18 cellular contexts compared by ENCODE assay signal in the genomic region with DNA sequence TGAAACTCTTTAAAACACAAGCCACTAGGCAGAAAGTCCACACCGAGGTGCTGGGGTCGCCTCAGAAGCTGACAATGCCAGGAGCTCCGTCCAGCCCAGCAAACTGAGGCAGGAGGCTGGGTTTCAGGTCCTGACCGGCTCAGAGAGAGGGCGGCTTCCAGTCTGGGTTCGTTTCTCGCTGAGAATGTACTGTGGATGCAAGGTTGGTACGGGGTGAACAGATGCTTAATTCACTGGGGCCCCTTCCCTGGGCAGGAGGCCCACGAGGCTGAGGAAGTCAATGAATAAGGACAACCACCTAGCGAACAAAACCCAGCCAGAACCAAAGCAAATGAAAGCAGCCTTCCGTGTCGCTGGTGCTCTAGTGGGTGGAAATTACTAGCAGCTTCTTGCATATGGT.
A peak's percentile ranks its signal among the peaks of the same experiment; 100 is the strongest.
DNase-seq lines count a peak whose midpoint lies in the region; ATAC-seq and TF ChIP-seq lines count a peak whose summit lies in the region.
"Had no signal": no experiment of that assay in that cellular context is flagged by ENCODE, and none has a peak within 500 bp of the region (broad histone marks: within the 10 kb centered on the region; RNA-seq: fewer than 3 reads in every experiment).

No MANE protein-coding gene starts in this region.

- no peak for TF ChIP-seq POLR2A in esophagus squamous epithelium (IDR thresholded peaks at IDR 0.05)

- no peaks in the 10 kb centered on the region for H3K36me3 Mint-ChIP-seq in activated B cell treated with CpG ODN at 0.5 μM for 24 hours (ENCODE audit: low read depth)
- no peaks in the 10 kb centered on the region for H3K36me3 Mint-ChIP-seq in naive thymus-derived CD8-positive, alpha-beta T cell

- POLR2A ChIA-PET in activated B cell treated with CpG ODN at 0.5 μM for 24 hours (lab: Charles Lee) = no interaction called here
- POLR2A ChIA-PET in naive thymus-derived CD8-positive, alpha-beta T cell (lab: Charles Lee) = no interaction called here

- H3K27ac Mint-ChIP-seq in activated B cell treated with CpG ODN at 0.5 μM for 24 hours = no peak overlapping the region
- H3K27ac Mint-ChIP-seq in naive thymus-derived CD8-positive, alpha-beta T cell = peak overlapping the region in 7 of 10 donors; percentile 8 to 80 (median 63)
- H3K27ac Mint-ChIP-seq: activated CD8-positive, alpha-beta T cell treated with anti-CD3 and anti-CD28 coated beads, Interleukin-2, amount 10 ng/mL, durations not matched to agents 7 days and 5 days had no signal

- H3K4me1 ChIP-seq in right atrium auricular region = no peaks in the 10 kb centered on the region
- no peaks in the 10 kb centered on the region for H3K4me1 ChIP-seq in left ventricle myocardium inferior
- H3K4me1 ChIP-seq in esophagus squamous epithelium = no peaks in the 10 kb centered on the region
- H3K4me1 ChIP-seq: BE2C, uterus had no signal

- no peaks in the 10 kb centered on the region for H3K9me3 ChIP-seq in right atrium auricular region
- no peaks in the 10 kb centered on the region for H3K9me3 ChIP-seq in left ventricle myocardium inferior (replicated peaks)
- H3K9me3 ChIP-seq in esophagus squamous epithelium = no peaks in the 10 kb centered on the region
- H3K9me3 ChIP-seq: BE2C, mucosa of descending colon, uterus had no signal

- peaks cover 16% of the 10 kb centered on the region for H3K4me1 Mint-ChIP-seq in activated B cell treated with CpG ODN at 0.5 μM for 24 hours
- H3K4me1 Mint-ChIP-seq in naive thymus-derived CD8-positive, alpha-beta T cell = peaks cover 3 to 13% (median 10%) of the 10 kb centered on the region in 4 donors

- H3K27me3 Mint-ChIP-seq in activated B cell treated with CpG ODN at 0.5 μM for 24 hours = no peaks in the 10 kb centered on the region
- H3K27me3 Mint-ChIP-seq in naive thymus-derived CD8-positive, alpha-beta T cell = no peaks in the 10 kb centered on the region

- peak; percentile 52 for DNase-seq in right atrium auricular region (ENCODE audit: low spot score)
- no peak for DNase-seq in left ventricle myocardium inferior
- DNase-seq in activated B cell treated with CpG ODN at 0.5 μM for 24 hours = no peak
- DNase-seq in naive thymus-derived CD8-positive, alpha-beta T cell = no peak
- no peak for DNase-seq in retina
- DNase-seq in esophagus squamous epithelium (lab: John Stamatoyannopoulos, UW) = no peak
- DNase-seq: BE2C, erythroblast, GM23248, left cardiac atrium, mucosa of descending colon, NCI-H1436, RPMI8226 had no signal

- no peak for TF ChIP-seq CTCF in right atrium auricular region (IDR thresholded peaks at IDR 0.05)
- TF ChIP-seq CTCF in left ventricle myocardium inferior (IDR thresholded peaks at IDR 0.05; ENCODE audit: borderline replicate concordance) = no peak
- TF ChIP-seq CTCF in activated B cell treated with CpG ODN at 0.5 μM for 24 hours (IDR thresholded peaks at IDR 0.05) = no peak
- no peak for TF ChIP-seq CTCF in esophagus squamous epithelium (IDR thresholded peaks at IDR 0.05)

- no peak overlapping the region for H3K27ac ChIP-seq in right atrium auricular region
- no peak overlapping the region for H3K27ac ChIP-seq in left ventricle myocardium inferior (replicated peaks)
- H3K27ac ChIP-seq in esophagus squamous epithelium = no peak overlapping the region
- H3K27ac ChIP-seq: GM23248, uterus, VCaP had no signal

- intact Hi-C loops in left ventricle myocardium inferior (cut with micrococcal nuclease) = no loop called here
- intact Hi-C loops in activated B cell treated with CpG ODN at 0.5 μM for 24 hours (cut with micrococcal nuclease) = no loop called here
- intact Hi-C loops in esophagus squamous epithelium (cut with DNase I) = no loop called here

- ATAC-seq in activated B cell treated with CpG ODN at 0.5 μM for 24 hours (ENCODE audit: low read depth) (peak; percentile 21), HG03045 (IDR thresholded peaks at IDR 0.05; ENCODE audit: unreplicated experiment) (no peak)
- ATAC-seq in naive thymus-derived CD8-positive, alpha-beta T cell = peak; percentile 9 to 16
- ATAC-seq: left cardiac atrium, mucosa of descending colon had no signal

- WGBS in esophagus squamous epithelium, 2 donors = 63 to 77% methylated on average over 4 to 11 of the region's 12 CpGs

- H3K4me3 ChIP-seq in right atrium auricular region (no peak overlapping the region), left ventricle myocardium inferior (no peak overlapping the region), esophagus squamous epithelium (no peak overlapping the region)
- H3K4me3 ChIP-seq: GM23248, mucosa of descending colon, uterus had no signal

- no peaks in the 10 kb centered on the region for H3K27me3 ChIP-seq in right atrium auricular region
- H3K27me3 ChIP-seq in left ventricle myocardium inferior (ENCODE audit: low read depth) = peaks cover 8% of the 10 kb centered on the region
- peaks cover 0 to 10% (median 0%) of the 10 kb centered on the region in 4 donors for H3K27me3 ChIP-seq in esophagus squamous epithelium
- H3K27me3 ChIP-seq: BE2C, uterus had no signal

- H3K36me3 ChIP-seq in right atrium auricular region (no peaks in the 10 kb centered on the region), left ventricle myocardium inferior (no peaks in the 10 kb centered on the region), esophagus squamous epithelium (no peaks in the 10 kb centered on the region)
- H3K36me3 ChIP-seq: BE2C, uterus had no signal

- CTCF ChIA-PET in activated B cell treated with CpG ODN at 0.5 μM for 24 hours (lab: Charles Lee) = no interaction called here

- H3K4me3 Mint-ChIP-seq in activated B cell treated with CpG ODN at 0.5 μM for 24 hours = no peak overlapping the region
- no peak overlapping the region for H3K4me3 Mint-ChIP-seq in naive thymus-derived CD8-positive, alpha-beta T cell
- H3K4me3 Mint-ChIP-seq: activated CD8-positive, alpha-beta T cell treated with anti-CD3 and anti-CD28 coated beads, Interleukin-2, amount 10 ng/mL, durations not matched to agents 7 days and 5 days; activated T-cell treated with anti-CD3 and anti-CD28 coated beads, Interleukin-2, amount 50 U/mL, for 72 hours had no signal

- H3K9me3 Mint-ChIP-seq in activated B cell treated with CpG ODN at 0.5 μM for 24 hours = no peaks in the 10 kb centered on the region
- no peaks in the 10 kb centered on the region for H3K9me3 Mint-ChIP-seq in naive thymus-derived CD8-positive, alpha-beta T cell
- H3K9me3 Mint-ChIP-seq: activated T-cell treated with anti-CD3 and anti-CD28 coated beads, Interleukin-2, amount 50 U/mL, for 72 hours had no signal
